ENCODE assay signal across 24 cellular contexts in genomic region chr9:32877639-32878217, GRCh38.
A peak's percentile ranks its signal among the peaks of the same experiment; 100 is the strongest.
DNase-seq lines count a peak whose midpoint lies in the region; ATAC-seq and TF ChIP-seq lines count a peak whose summit lies in the region.
"Had no signal": no experiment of that assay in that cellular context is flagged by ENCODE, and none has a peak within 500 bp of the region (broad histone marks: within the 10 kb centered on the region; RNA-seq: fewer than 3 reads in every experiment).

No MANE protein-coding gene starts in this region.

- H3K27ac ChIP-seq in OCI-LY3 (ENCODE audit: low read length), result no peak overlapping the region
- H3K27ac ChIP-seq: adrenal gland, C4-2B, coronary artery, pancreas, SK-N-MC had no signal

- H3K79me2 ChIP-seq in OCI-LY3 (ENCODE audit: low read length), result no peaks in the 10 kb centered on the region

- H3K9ac ChIP-seq in OCI-LY3 (ENCODE audit: low read length), result no peak overlapping the region

- H3K4me2 ChIP-seq in OCI-LY3 (ENCODE audit: low read length), result peak overlapping the region; percentile 42; the same call in 1 of the 2 replicates

- no peaks in the 10 kb centered on the region for H3K9me3 ChIP-seq in OCI-LY3 (ENCODE audit: insufficient read depth, low read length)
- H3K9me3 ChIP-seq: adrenal gland, pancreas had no signal

- DNase-seq in activated CD4-positive, alpha-beta T cell treated with anti-CD3 and anti-CD28 coated beads, Interleukin-2, amount 50 U/mL, for 48 hours, result no peak
- DNase-seq in DMS114 treated with DMSO at 0.1 percent for 48 hours (lab: John Stamatoyannopoulos, UW; ENCODE audit: unreplicated experiment) (no peak), GM19240 (ENCODE audit: insufficient read length, low spot score) (no peak)
- DNase-seq: activated CD4-positive, alpha-beta T cell treated with anti-CD3 and anti-CD28 coated beads, Interleukin-2, amount 50 U/mL, for 4 hours; activated gamma-delta T cell; activated T-cell treated with anti-CD3 and anti-CD28 coated beads for 4 hours; adrenal gland; endodermal cell; glutamatergic neuron; NCI-H1092; NCI-H2029; NCI-H446 treated with DMSO at 0.1 percent for 48 hours; pancreas; RPMI8226 had no signal

- no peaks in the 10 kb centered on the region for H3K36me3 ChIP-seq in OCI-LY3 (replicated peaks; ENCODE audit: low read depth, low read length)
- H3K36me3 ChIP-seq: adrenal gland, pancreas had no signal

- H3K4me1 ChIP-seq in OCI-LY3 (ENCODE audit: low read length), result peaks cover 9% of the 10 kb centered on the region
- H3K4me1 ChIP-seq: adrenal gland, pancreas had no signal

- H3K4me3 ChIP-seq in OCI-LY3 (ENCODE audit: low read length), result no peak overlapping the region
- H3K4me3 ChIP-seq: adrenal gland, coronary artery, pancreas, SK-N-MC had no signal

- no peak overlapping the region for H2AFZ ChIP-seq in OCI-LY3 (ENCODE audit: low read depth, low read length)

- no peaks in the 10 kb centered on the region for H3K27me3 ChIP-seq in OCI-LY3 (ENCODE audit: low read depth, low read length)
- H3K27me3 ChIP-seq: adrenal gland, pancreas had no signal

- no peak for TF ChIP-seq CTCF in OCI-LY3 (IDR thresholded peaks at IDR 0.05; ENCODE audit: low read depth, low read length)

- no peaks in the 10 kb centered on the region for H4K20me1 ChIP-seq in OCI-LY3 (ENCODE audit: insufficient read depth, low read length)

- ATAC-seq in GM18519 (IDR thresholded peaks at IDR 0.05; ENCODE audit: low FRiP score, unreplicated experiment) (peak; percentile 43), GM21447 (IDR thresholded peaks at IDR 0.05; ENCODE audit: unreplicated experiment) (peak; percentile 75), HG02885 (IDR thresholded peaks at IDR 0.05; ENCODE audit: poor library complexity, unreplicated experiment) (peak; percentile 75), GM18873 (IDR thresholded peaks at IDR 0.05; ENCODE audit: low FRiP score, unreplicated experiment) (no peak)
- ATAC-seq: natural killer cell treated with Interleukin-12 subunit alpha and Interleukin-12 subunit beta and Interleukin-15 and Interleukin-18, amount 100 ng/mL, for 72 hours; pancreas; stimulated activated effector memory CD8-positive, alpha-beta T cell treated with anti-CD3 and anti-CD28 coated beads, Interleukin-12 subunit alpha, Interleukin-12 subunit beta, amount 100 ng/mL, for 72 hours had no signal
